Comparison of ENCODE assay signal across 2 cellular contexts in the genomic region with DNA sequence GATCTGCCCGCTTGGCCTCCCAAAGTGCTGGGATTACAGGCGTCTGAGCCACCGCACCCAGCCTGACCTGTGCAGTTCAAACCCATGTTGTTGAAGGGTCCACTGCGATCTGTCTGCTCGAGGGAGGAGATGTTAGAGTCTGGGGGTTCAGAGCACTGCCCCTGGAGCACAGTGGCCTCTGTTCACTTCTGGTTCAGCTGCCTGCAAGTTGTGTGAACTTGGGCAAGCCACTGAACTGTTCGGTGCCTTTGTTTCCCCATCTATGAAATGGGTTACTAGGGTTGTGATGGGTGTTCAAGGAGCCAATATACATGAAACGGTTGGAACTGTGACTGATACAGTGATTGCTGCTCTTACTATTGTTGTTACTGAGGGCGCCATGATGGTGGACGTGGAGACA.
TF ChIP-seq lines count a peak whose summit lies in the region.

No MANE protein-coding gene starts in this region.

TF ChIP-seq in A549, 52 proteins besides CTCF, POLR2A, EP300 and RAD21:
- TF ChIP-seq, protein P1, sequence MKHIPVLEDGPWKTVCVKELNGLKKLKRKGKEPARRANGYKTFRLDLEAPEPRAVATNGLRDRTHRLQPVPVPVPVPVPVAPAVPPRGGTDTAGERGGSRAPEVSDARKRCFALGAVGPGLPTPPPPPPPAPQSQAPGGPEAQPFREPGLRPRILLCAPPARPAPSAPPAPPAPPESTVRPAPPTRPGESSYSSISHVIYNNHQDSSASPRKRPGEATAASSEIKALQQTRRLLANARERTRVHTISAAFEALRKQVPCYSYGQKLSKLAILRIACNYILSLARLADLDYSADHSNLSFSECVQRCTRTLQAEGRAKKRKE (CRISPR knock-in tag; IDR thresholded peaks at IDR 0.05; ENCODE audit: low read depth), result no peak
- peak; percentile 52; the same call in 1 of the 2 replicates for TF ChIP-seq KDM1A (IDR thresholded peaks at IDR 0.05; ENCODE audit: low read depth)

TF ChIP-seq in K562, 482 proteins besides CTCF, POLR2A, EP300 and RAD21:
- TF ChIP-seq, protein P2, sequence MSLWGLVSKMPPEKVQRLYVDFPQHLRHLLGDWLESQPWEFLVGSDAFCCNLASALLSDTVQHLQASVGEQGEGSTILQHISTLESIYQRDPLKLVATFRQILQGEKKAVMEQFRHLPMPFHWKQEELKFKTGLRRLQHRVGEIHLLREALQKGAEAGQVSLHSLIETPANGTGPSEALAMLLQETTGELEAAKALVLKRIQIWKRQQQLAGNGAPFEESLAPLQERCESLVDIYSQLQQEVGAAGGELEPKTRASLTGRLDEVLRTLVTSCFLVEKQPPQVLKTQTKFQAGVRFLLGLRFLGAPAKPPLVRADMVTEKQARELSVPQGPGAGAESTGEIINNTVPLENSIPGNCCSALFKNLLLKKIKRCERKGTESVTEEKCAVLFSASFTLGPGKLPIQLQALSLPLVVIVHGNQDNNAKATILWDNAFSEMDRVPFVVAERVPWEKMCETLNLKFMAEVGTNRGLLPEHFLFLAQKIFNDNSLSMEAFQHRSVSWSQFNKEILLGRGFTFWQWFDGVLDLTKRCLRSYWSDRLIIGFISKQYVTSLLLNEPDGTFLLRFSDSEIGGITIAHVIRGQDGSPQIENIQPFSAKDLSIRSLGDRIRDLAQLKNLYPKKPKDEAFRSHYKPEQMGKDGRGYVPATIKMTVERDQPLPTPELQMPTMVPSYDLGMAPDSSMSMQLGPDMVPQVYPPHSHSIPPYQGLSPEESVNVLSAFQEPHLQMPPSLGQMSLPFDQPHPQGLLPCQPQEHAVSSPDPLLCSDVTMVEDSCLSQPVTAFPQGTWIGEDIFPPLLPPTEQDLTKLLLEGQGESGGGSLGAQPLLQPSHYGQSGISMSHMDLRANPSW (CRISPR knock-in tag; IDR thresholded peaks at IDR 0.05), result no peak
- TF ChIP-seq, protein P3, sequence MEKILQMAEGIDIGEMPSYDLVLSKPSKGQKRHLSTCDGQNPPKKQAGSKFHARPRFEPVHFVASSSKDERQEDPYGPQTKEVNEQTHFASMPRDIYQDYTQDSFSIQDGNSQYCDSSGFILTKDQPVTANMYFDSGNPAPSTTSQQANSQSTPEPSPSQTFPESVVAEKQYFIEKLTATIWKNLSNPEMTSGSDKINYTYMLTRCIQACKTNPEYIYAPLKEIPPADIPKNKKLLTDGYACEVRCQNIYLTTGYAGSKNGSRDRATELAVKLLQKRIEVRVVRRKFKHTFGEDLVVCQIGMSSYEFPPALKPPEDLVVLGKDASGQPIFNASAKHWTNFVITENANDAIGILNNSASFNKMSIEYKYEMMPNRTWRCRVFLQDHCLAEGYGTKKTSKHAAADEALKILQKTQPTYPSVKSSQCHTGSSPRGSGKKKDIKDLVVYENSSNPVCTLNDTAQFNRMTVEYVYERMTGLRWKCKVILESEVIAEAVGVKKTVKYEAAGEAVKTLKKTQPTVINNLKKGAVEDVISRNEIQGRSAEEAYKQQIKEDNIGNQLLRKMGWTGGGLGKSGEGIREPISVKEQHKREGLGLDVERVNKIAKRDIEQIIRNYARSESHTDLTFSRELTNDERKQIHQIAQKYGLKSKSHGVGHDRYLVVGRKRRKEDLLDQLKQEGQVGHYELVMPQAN (IDR thresholded peaks at IDR 0.05; ENCODE audit: borderline replicate concordance), result no peak
- TF ChIP-seq ZNF143 (CRISPR knock-in tag; IDR thresholded peaks at IDR 0.05) (no peak), SNIP1 (IDR thresholded peaks at IDR 0.05; ENCODE audit: low read depth) (no peak), ZBED1 (IDR thresholded peaks at IDR 0.05) (no peak), RBM25 (IDR thresholded peaks at IDR 0.05; ENCODE audit: low read depth, low read length, severe bottlenecking) (peak; percentile 79), ZKSCAN3 (CRISPR knock-in tag; IDR thresholded peaks at IDR 0.05) (no peak), POLR3A (IDR thresholded peaks at IDR 0.05; ENCODE audit: borderline replicate concordance, extremely low read depth, insufficient read depth, insufficient read length) (no peak), CXXC5 (CRISPR knock-in tag; IDR thresholded peaks at IDR 0.05) (no peak), KDM1A (IDR thresholded peaks at IDR 0.05) (peak in 1 of 2 experiments; percentile 48; a peak in 2 of 4 replicates), NCOA2 (IDR thresholded peaks at IDR 0.05; ENCODE audit: partially characterized antibody in 2 of 2) (no peak), RFX1 (IDR thresholded peaks at IDR 0.05) (no peak), SREBF1 (IDR thresholded peaks at IDR 0.05; ENCODE audit: borderline replicate concordance, low read depth, low read length) (no peak), RCOR1 (IDR thresholded peaks at IDR 0.05; ENCODE audit: borderline replicate concordance in 1 of 2, low read depth in 2 of 2, low read length in 2 of 2) (peak in 1 of 2 experiments; percentile 5; a peak in 1 of 4 replicates), LEF1 (IDR thresholded peaks at IDR 0.05) (no peak), HNRNPLL (IDR thresholded peaks at IDR 0.05; ENCODE audit: low read depth, low read length, poor library complexity, severe bottlenecking) (no peak), ZNF146 (CRISPR knock-in tag; IDR thresholded peaks at IDR 0.05; ENCODE audit: unreplicated experiment) (no peak), NUFIP1 (IDR thresholded peaks at IDR 0.05; ENCODE audit: partially characterized antibody) (no peak), NR3C1 (CRISPR knock-in tag; IDR thresholded peaks at IDR 0.05) (no peak), TGIF2 (CRISPR knock-in tag; IDR thresholded peaks at IDR 0.05) (no peak), ZFP30 (CRISPR knock-in tag; IDR thresholded peaks at IDR 0.05; ENCODE audit: borderline replicate concordance) (no peak), HSF4 (CRISPR knock-in tag; IDR thresholded peaks at IDR 0.05; ENCODE audit: borderline replicate concordance) (no peak), GTF2F1 (IDR thresholded peaks at IDR 0.05; ENCODE audit: low read depth, low read length) (no peak), BRCA1 (IDR thresholded peaks at IDR 0.05) (no peak), BRCA1 (CRISPR knock-in tag; IDR thresholded peaks at IDR 0.05) (no peak), EZH2 (IDR thresholded peaks at IDR 0.05; ENCODE audit: borderline replicate concordance, low read depth, low read length) (no peak), NCOA4 (IDR thresholded peaks at IDR 0.05; ENCODE audit: partially characterized antibody) (no peak), EHMT2 (IDR thresholded peaks at IDR 0.05) (no peak), ZNF12 (CRISPR knock-in tag; IDR thresholded peaks at IDR 0.05) (no peak), MED1 (CRISPR knock-in tag; IDR thresholded peaks at IDR 0.05; ENCODE audit: borderline replicate concordance) (no peak), CBX1 (IDR thresholded peaks at IDR 0.05; ENCODE audit: low read depth) (no peak), ZNF586 (CRISPR knock-in tag; conservative IDR thresholded peaks at IDR 0.05) (no peak), SMARCA5 (IDR thresholded peaks at IDR 0.05) (peak; percentile 52; the same call in 1 of the 2 replicates), ZNF707 (CRISPR knock-in tag; conservative IDR thresholded peaks at IDR 0.05) (no peak), ADNP (tag; IDR thresholded peaks at IDR 0.05) (peak; percentile 13), ELF1 (tag; IDR thresholded peaks at IDR 0.05) (no peak), BCOR (IDR thresholded peaks at IDR 0.05) (peak; percentile 80), CTBP1 (IDR thresholded peaks at IDR 0.05; ENCODE audit: borderline replicate concordance) (no peak), DMBX1 (CRISPR knock-in tag; IDR thresholded peaks at IDR 0.05; ENCODE audit: borderline replicate concordance) (no peak), EP400 (IDR thresholded peaks at IDR 0.05) (no peak), CREBBP (IDR thresholded peaks at IDR 0.05; ENCODE audit: low read depth, low read length) (no peak), ZNF140 (CRISPR knock-in tag; IDR thresholded peaks at IDR 0.05) (no peak), HNRNPL (IDR thresholded peaks at IDR 0.05; ENCODE audit: low read depth, low read length) (no peak), RUNX1 (IDR thresholded peaks at IDR 0.05; ENCODE audit: low read depth) (no peak), ZFPM2 (CRISPR knock-in tag; IDR thresholded peaks at IDR 0.05) (no peak)
- TF ChIP-seq, protein P4, sequence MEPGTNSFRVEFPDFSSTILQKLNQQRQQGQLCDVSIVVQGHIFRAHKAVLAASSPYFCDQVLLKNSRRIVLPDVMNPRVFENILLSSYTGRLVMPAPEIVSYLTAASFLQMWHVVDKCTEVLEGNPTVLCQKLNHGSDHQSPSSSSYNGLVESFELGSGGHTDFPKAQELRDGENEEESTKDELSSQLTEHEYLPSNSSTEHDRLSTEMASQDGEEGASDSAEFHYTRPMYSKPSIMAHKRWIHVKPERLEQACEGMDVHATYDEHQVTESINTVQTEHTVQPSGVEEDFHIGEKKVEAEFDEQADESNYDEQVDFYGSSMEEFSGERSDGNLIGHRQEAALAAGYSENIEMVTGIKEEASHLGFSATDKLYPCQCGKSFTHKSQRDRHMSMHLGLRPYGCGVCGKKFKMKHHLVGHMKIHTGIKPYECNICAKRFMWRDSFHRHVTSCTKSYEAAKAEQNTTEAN (CRISPR knock-in tag; IDR thresholded peaks at IDR 0.05), result no peak
- TF ChIP-seq, protein P5, sequence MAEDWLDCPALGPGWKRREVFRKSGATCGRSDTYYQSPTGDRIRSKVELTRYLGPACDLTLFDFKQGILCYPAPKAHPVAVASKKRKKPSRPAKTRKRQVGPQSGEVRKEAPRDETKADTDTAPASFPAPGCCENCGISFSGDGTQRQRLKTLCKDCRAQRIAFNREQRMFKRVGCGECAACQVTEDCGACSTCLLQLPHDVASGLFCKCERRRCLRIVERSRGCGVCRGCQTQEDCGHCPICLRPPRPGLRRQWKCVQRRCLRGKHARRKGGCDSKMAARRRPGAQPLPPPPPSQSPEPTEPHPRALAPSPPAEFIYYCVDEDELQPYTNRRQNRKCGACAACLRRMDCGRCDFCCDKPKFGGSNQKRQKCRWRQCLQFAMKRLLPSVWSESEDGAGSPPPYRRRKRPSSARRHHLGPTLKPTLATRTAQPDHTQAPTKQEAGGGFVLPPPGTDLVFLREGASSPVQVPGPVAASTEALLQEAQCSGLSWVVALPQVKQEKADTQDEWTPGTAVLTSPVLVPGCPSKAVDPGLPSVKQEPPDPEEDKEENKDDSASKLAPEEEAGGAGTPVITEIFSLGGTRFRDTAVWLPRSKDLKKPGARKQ (CRISPR knock-in tag; IDR thresholded peaks at IDR 0.05), result no peak
- TF ChIP-seq, protein P6, sequence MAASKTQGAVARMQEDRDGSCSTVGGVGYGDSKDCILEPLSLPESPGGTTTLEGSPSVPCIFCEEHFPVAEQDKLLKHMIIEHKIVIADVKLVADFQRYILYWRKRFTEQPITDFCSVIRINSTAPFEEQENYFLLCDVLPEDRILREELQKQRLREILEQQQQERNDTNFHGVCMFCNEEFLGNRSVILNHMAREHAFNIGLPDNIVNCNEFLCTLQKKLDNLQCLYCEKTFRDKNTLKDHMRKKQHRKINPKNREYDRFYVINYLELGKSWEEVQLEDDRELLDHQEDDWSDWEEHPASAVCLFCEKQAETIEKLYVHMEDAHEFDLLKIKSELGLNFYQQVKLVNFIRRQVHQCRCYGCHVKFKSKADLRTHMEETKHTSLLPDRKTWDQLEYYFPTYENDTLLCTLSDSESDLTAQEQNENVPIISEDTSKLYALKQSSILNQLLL (CRISPR knock-in tag; IDR thresholded peaks at IDR 0.05; ENCODE audit: borderline replicate concordance), result no peak
- TF ChIP-seq, protein P7, sequence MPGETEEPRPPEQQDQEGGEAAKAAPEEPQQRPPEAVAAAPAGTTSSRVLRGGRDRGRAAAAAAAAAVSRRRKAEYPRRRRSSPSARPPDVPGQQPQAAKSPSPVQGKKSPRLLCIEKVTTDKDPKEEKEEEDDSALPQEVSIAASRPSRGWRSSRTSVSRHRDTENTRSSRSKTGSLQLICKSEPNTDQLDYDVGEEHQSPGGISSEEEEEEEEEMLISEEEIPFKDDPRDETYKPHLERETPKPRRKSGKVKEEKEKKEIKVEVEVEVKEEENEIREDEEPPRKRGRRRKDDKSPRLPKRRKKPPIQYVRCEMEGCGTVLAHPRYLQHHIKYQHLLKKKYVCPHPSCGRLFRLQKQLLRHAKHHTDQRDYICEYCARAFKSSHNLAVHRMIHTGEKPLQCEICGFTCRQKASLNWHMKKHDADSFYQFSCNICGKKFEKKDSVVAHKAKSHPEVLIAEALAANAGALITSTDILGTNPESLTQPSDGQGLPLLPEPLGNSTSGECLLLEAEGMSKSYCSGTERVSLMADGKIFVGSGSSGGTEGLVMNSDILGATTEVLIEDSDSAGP (CRISPR knock-in tag; IDR thresholded peaks at IDR 0.05), result no peak
- TF ChIP-seq, protein P8, sequence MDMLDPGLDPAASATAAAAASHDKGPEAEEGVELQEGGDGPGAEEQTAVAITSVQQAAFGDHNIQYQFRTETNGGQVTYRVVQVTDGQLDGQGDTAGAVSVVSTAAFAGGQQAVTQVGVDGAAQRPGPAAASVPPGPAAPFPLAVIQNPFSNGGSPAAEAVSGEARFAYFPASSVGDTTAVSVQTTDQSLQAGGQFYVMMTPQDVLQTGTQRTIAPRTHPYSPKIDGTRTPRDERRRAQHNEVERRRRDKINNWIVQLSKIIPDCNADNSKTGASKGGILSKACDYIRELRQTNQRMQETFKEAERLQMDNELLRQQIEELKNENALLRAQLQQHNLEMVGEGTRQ (CRISPR knock-in tag; IDR thresholded peaks at IDR 0.05), result no peak
- TF ChIP-seq, protein P9, sequence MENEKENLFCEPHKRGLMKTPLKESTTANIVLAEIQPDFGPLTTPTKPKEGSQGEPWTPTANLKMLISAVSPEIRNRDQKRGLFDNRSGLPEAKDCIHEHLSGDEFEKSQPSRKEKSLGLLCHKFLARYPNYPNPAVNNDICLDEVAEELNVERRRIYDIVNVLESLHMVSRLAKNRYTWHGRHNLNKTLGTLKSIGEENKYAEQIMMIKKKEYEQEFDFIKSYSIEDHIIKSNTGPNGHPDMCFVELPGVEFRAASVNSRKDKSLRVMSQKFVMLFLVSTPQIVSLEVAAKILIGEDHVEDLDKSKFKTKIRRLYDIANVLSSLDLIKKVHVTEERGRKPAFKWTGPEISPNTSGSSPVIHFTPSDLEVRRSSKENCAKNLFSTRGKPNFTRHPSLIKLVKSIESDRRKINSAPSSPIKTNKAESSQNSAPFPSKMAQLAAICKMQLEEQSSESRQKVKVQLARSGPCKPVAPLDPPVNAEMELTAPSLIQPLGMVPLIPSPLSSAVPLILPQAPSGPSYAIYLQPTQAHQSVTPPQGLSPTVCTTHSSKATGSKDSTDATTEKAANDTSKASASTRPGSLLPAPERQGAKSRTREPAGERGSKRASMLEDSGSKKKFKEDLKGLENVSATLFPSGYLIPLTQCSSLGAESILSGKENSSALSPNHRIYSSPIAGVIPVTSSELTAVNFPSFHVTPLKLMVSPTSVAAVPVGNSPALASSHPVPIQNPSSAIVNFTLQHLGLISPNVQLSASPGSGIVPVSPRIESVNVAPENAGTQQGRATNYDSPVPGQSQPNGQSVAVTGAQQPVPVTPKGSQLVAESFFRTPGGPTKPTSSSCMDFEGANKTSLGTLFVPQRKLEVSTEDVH (IDR thresholded peaks at IDR 0.05; ENCODE audit: low read depth, partially characterized antibody), result no peak
- TF ChIP-seq, protein P10, sequence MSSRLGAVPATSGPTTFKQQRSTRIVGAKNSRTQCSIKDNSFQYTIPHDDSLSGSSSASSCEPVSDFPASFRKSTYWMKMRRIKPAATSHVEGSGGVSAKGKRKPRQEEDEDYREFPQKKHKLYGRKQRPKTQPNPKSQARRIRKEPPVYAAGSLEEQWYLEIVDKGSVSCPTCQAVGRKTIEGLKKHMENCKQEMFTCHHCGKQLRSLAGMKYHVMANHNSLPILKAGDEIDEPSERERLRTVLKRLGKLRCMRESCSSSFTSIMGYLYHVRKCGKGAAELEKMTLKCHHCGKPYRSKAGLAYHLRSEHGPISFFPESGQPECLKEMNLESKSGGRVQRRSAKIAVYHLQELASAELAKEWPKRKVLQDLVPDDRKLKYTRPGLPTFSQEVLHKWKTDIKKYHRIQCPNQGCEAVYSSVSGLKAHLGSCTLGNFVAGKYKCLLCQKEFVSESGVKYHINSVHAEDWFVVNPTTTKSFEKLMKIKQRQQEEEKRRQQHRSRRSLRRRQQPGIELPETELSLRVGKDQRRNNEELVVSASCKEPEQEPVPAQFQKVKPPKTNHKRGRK (tag; IDR thresholded peaks at IDR 0.05), result no peak
